8 cellular contexts compared by ENCODE assay signal in genomic region chr3:180913582-180914404, GRCh38. TPM values are rescaled to one million over a fixed set of nuclear protein-coding genes. Genes with fewer than 3 reads are reported as not detected.
DNase-seq lines count a peak whose midpoint lies in the region; ATAC-seq, FAIRE-seq and TF ChIP-seq lines count a peak whose summit lies in the region.

No MANE protein-coding gene starts in this region.

- H3K9me3 ChIP-seq in heart left ventricle: no peaks in the 10 kb centered on the region
- H3K9me3 ChIP-seq in adipocyte (ENCODE audit: control insufficient read depth, low read length): no peaks in the 10 kb centered on the region
- H3K9me3 ChIP-seq in tibial artery: no peaks in the 10 kb centered on the region

- H3K27me3 ChIP-seq in heart left ventricle (no peaks in the 10 kb centered on the region), adipocyte (replicated peaks; ENCODE audit: control insufficient read depth, insufficient read depth, low read length) (no peaks in the 10 kb centered on the region), tibial artery (no peaks in the 10 kb centered on the region)

- no peak for TF ChIP-seq CTCF in heart left ventricle (IDR thresholded peaks at IDR 0.05)
- TF ChIP-seq CTCF in tibial artery (IDR thresholded peaks at IDR 0.05): no peak
- TF ChIP-seq CTCF in D721Med (IDR thresholded peaks at IDR 0.05; ENCODE audit: insufficient read depth, missing control alignments): no peak

- H3K36me3 ChIP-seq in heart left ventricle (peaks cover 0 to 25% (median 11%) of the 10 kb centered on the region in 9 donors), adipocyte (ENCODE audit: control insufficient read depth, insufficient read depth, low read length, severe bottlenecking) (peaks cover 7% of the 10 kb centered on the region), tibial artery (peaks cover 0 to 9% (median 0%) of the 10 kb centered on the region in 3 donors)

- DNase-seq in heart left ventricle (no peak), left cardiac atrium (no peak), adipocyte (ENCODE audit: low read depth) (peak; percentile 51), kidney tubule cell (ENCODE audit: low spot score) (peak; percentile 4), tibial artery (no peak), D721Med (ENCODE audit: insufficient read length, low spot score) (no peak), 8988T (no peak)

- ATAC-seq in heart left ventricle (no peak), left cardiac atrium (no peak), HG02759 (IDR thresholded peaks at IDR 0.05; ENCODE audit: unreplicated experiment) (no peak)

- no peak for TF ChIP-seq POLR2A in heart left ventricle (IDR thresholded peaks at IDR 0.05)

- WGBS in heart left ventricle, 4 donors: 10 to 13% (median 10%) methylated on average over 19 of the region's 19 CpGs

- no peak for FAIRE-seq in D721Med (lab: Jason Lieb, UNC)

- H3K27ac ChIP-seq in heart left ventricle (peak overlapping the region in 9 of 12 donors; percentile 11 to 95 (median 93)), tibial artery (peak overlapping the region; percentile 91 to 94)

- peaks cover 0 to 52% (median 28%) of the 10 kb centered on the region in 12 donors for H3K4me1 ChIP-seq in heart left ventricle
- H3K4me1 ChIP-seq in adipocyte (ENCODE audit: control insufficient read depth, insufficient read depth, low read length): peaks cover 26% of the 10 kb centered on the region
- H3K4me1 ChIP-seq in tibial artery: peaks cover 0 to 35% (median 14%) of the 10 kb centered on the region in 4 donors

- H3K4me3 ChIP-seq in heart left ventricle (peak overlapping the region; percentile 66 to 97 (median 92)), adipocyte (ENCODE audit: low read length) (peak overlapping the region; percentile 96), tibial artery (peak overlapping the region; percentile 91 to 95)

- H3K9ac ChIP-seq in adipocyte (ENCODE audit: low read length): peak overlapping the region; percentile 97

- intact Hi-C loops in heart left ventricle (cut with DNase I) (loop anchor here in 7 of 10 donors (2.0 to 10.0 kb wide), 7 partner anchors 41 to 106 kb away; partner anchors contain the start of gene DNAJC19 (in 5 of the 7)), left cardiac atrium (cut with DNase I) (no loop called here), tibial artery (cut with DNase I; ENCODE audit: low total_unique reads) (loop anchor here (5.0 kb wide), 1 partner anchor 74 kb away; the partner anchor contains the start of gene DNAJC19)

RNA-seq across cellular contexts. Expression of gene FXR1, which starts 1.3 kb away (rescaled TPM):
- total RNA-seq in heart left ventricle (100 to 1,000 TPM; 184 to 298 (median 255) TPM), left cardiac atrium (100 to 1,000 TPM; 163 to 195 TPM)
- 100 to 1,000 TPM; 113 to 208 TPM for polyA plus RNA-seq in heart left ventricle

Comparison
In these comparisons a context has a peak if more than half of its experiments do, and no peak if none do; other contexts are left out.
1. intact Hi-C loops: an anchor here in heart left ventricle (2.0 to 10.0 kb wide) and tibial artery (5.0 kb wide); none called in left cardiac atrium.
2. DNase-seq: peak in adipocyte (single experiment) and kidney tubule cell (single experiment); none in heart left ventricle (0 of 5), left cardiac atrium (single experiment), tibial artery (0 of 2), D721Med (single experiment) and 8988T (single experiment).
3. Peak in every context shown above with its lines, with median percentiles within 50 percentile points of each other: H3K4me3 ChIP-seq.